31 cellular contexts compared by ENCODE assay signal in the genomic region with DNA sequence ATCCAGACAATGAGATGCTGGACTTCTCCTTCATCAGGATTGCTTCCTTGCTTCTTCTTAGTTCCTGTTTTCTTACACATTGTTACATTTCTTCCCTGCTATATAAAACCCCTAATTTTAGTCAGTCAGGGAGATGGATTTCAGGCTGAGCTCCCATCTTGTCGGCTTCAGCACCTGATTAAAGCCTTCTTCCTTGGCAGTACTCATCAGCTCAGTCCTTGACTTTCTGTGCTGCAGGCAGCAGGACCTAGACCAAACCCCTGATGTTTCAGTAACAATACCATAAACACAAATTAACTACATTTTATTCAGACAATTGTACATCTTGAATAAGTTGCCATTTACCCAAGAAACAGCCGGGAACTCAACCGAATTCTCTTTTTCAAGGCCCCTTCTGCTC.
"Had no signal": no experiment of that assay in that cellular context is flagged by ENCODE, and none has a peak within 500 bp of the region (broad histone marks: within the 10 kb centered on the region; RNA-seq: fewer than 3 reads in every experiment).

No MANE protein-coding gene starts in this region.

- H3K4me1 ChIP-seq: adrenal gland, body of pancreas, gastroesophageal sphincter, heart right ventricle had no signal

- DNase-seq: activated B cell treated with CpG ODN at 0.5 μM for 24 hours; activated CD4-positive, alpha-beta T cell treated with anti-CD3 and anti-CD28 coated beads for 48 hours; activated CD4-positive, alpha-beta T cell treated with anti-CD3 and anti-CD28 coated beads, Interleukin-2, amount 50 U/mL, for 1 hour; activated CD4-positive, alpha-beta T cell treated with anti-CD3 and anti-CD28 coated beads, Interleukin-2, amount 50 U/mL, for 48 hours; activated CD8-positive, alpha-beta memory T cell treated with anti-CD3 and anti-CD28 coated beads for 24 hours; activated CD8-positive, alpha-beta T cell treated with anti-CD3 and anti-CD28 coated beads for 36 hours; activated effector memory CD4-positive, alpha-beta T cell treated with Interleukin-2 at 50 U/mL for 16 hours; activated gamma-delta T cell treated with Interleukin-2 at 50 U/mL for 16 hours; activated naive CD4-positive, alpha-beta T cell treated with anti-CD3 and anti-CD28 coated beads, Interleukin-2, amount 50 U/mL, for 16 hours; activated naive CD4-positive, alpha-beta T cell treated with Interleukin-2 at 50 U/mL for 16 hours; activated T-cell treated with anti-CD3 and anti-CD28 coated beads, Interleukin-2, amount 50 U/mL, for 4 hours; adrenal gland; amygdala; aorta; body of pancreas; caudate nucleus; cortex of kidney; dermis blood vessel endothelial cell; effector CD4-positive, alpha-beta T cell; effector memory CD8-positive, alpha-beta T cell; esophagus squamous epithelium; foreskin melanocyte; heart right ventricle; T1000; WERI-Rb-1 had no signal

- H3K27me3 Mint-ChIP-seq: activated B cell treated with CpG ODN at 0.5 μM for 24 hours; activated CD8-positive, alpha-beta T cell treated with anti-CD3 and anti-CD28 coated beads for 36 hours; activated naive CD8-positive, alpha-beta T cell had no signal

- H3K27ac Mint-ChIP-seq: activated B cell treated with CpG ODN at 0.5 μM for 24 hours; activated CD8-positive, alpha-beta T cell treated with anti-CD3 and anti-CD28 coated beads for 36 hours; activated naive CD8-positive, alpha-beta T cell; activated T-helper 17 cell treated with anti-CD3 and anti-CD28 coated beads, Interleukin-2, amount 50 U/mL, for 72 hours; effector memory CD8-positive, alpha-beta T cell; T-helper 2 cell treated with Interferon-gamma antibody and Interleukin-4, amounts not matched to agents 5 μg/mL and 100 μg/mL, for 36 hours had no signal

- H3K4me1 Mint-ChIP-seq: activated B cell treated with CpG ODN at 0.5 μM for 24 hours; activated T-helper 17 cell treated with anti-CD3 and anti-CD28 coated beads, Interleukin-2, amount 50 U/mL, for 72 hours had no signal

- ATAC-seq: activated CD4-positive, CD25-positive, alpha-beta regulatory T cell treated with anti-CD3 and anti-CD28 coated beads, Interleukin-2, amount 50 U/mL, for 24 hours; activated CD8-positive, alpha-beta T cell treated with anti-CD3 and anti-CD28 coated beads for 36 hours; activated T-cell treated with anti-CD3 and anti-CD28 coated beads, Interleukin-2, amount 50 U/mL, for 4 hours; activated T-helper 17 cell treated with anti-CD3 and anti-CD28 coated beads, Interleukin-2, amount 50 U/mL, for 72 hours; body of pancreas; effector memory CD8-positive, alpha-beta T cell; gastroesophageal sphincter; heart right ventricle had no signal

- H3K4me3 Mint-ChIP-seq: activated B cell treated with CpG ODN at 0.5 μM for 24 hours; activated CD8-positive, alpha-beta T cell treated with anti-CD3 and anti-CD28 coated beads for 36 hours; activated naive CD8-positive, alpha-beta T cell; activated T-cell treated with anti-CD3 and anti-CD28 coated beads, Interleukin-2, amount 50 U/mL, for 4 hours; activated T-helper 17 cell treated with anti-CD3 and anti-CD28 coated beads, Interleukin-2, amount 50 U/mL, for 72 hours; effector memory CD8-positive, alpha-beta T cell; T-helper 2 cell treated with Interferon-gamma antibody and Interleukin-4, amounts not matched to agents 5 μg/mL and 100 μg/mL, for 36 hours had no signal

- H3K27me3 ChIP-seq: adrenal gland, body of pancreas, esophagus squamous epithelium, heart right ventricle, hepatocyte had no signal

- H3K36me3 ChIP-seq: adrenal gland, esophagus squamous epithelium, gastroesophageal sphincter, heart right ventricle, WERI-Rb-1 had no signal

- H3K9me3 ChIP-seq: adrenal gland, body of pancreas had no signal

- H3K4me3 ChIP-seq: adrenal gland, body of pancreas, esophagus squamous epithelium, gastroesophageal sphincter, heart right ventricle, hepatocyte had no signal
